In genomic region chr1:70685300-70686286, GRCh38 we compare ENCODE assay signal across 7 cellular contexts.
A peak's percentile ranks its signal among the peaks of the same experiment; 100 is the strongest.
DNase-seq lines count a peak whose midpoint lies in the region; ATAC-seq, FAIRE-seq and TF ChIP-seq lines count a peak whose summit lies in the region.

No MANE protein-coding gene starts in this region.

- peak; percentile 60 for ATAC-seq in PC-3

- H3K9me2 ChIP-seq in PC-3 (replicated peaks; ENCODE audit: low read length) = no peaks in the 10 kb centered on the region

- DNase-seq in H54 (ENCODE audit: insufficient read length, low spot score) (peak; percentile 13), KBM-7 (peak; percentile 68), PC-3 (peak; percentile 76), left ventricle myocardium inferior (peak; percentile 29), retinal pigment epithelial cell (ENCODE audit: low read depth) (peak; percentile 19)
- peak; percentile 23 for DNase-seq in activated naive CD4-positive, alpha-beta T cell treated with anti-CD3 and anti-CD28 coated beads, Interleukin-2, amount 50 U/mL, for 16 hours

- no peak for TF ChIP-seq POLR2A in H54 (IDR thresholded peaks at IDR 0.05; ENCODE audit: low read depth, low read length)

- H2AFZ ChIP-seq in PC-3 (ENCODE audit: low read length) = no peak overlapping the region

- H3K4me2 ChIP-seq in PC-3 (ENCODE audit: low read length) = no peak overlapping the region

- peaks cover 24% of the 10 kb centered on the region for H3K27me3 ChIP-seq in PC-3 (ENCODE audit: low read length)
- no peaks in the 10 kb centered on the region for H3K27me3 ChIP-seq in left ventricle myocardium inferior (ENCODE audit: low read depth)

- H3K4me1 ChIP-seq in PC-3 (ENCODE audit: insufficient read depth, low read length) (no peaks in the 10 kb centered on the region), left ventricle myocardium inferior (no peaks in the 10 kb centered on the region)

- in situ Hi-C loops in KBM-7 (cut with MboI; ENCODE audit: low pct_unique_long_range_greater_than_20kb, low sequenced_read_pairs) = no loop called here

- no peak overlapping the region for H3K9ac ChIP-seq in PC-3 (ENCODE audit: low read length)

- POLR2A ChIA-PET in PC-3 (lab: Charles Lee; ENCODE audit: unreplicated experiment) = no interaction called here

- CTCF ChIA-PET in PC-3 (lab: Charles Lee) = no interaction called here

- H3K27ac ChIP-seq in PC-3 (ENCODE audit: low read length) = no peak overlapping the region
- H3K27ac ChIP-seq in left ventricle myocardium inferior (replicated peaks) = no peak overlapping the region

- no peaks in the 10 kb centered on the region for H4K20me1 ChIP-seq in PC-3 (ENCODE audit: low read length)

- TF ChIP-seq CTCF in GM12874 (IDR thresholded peaks at IDR 0.05; ENCODE audit: insufficient read depth, low read depth, low read length) (peak; percentile 90), PC-3 (conservative IDR thresholded peaks at IDR 0.05; ENCODE audit: low read depth, low read length) (peak; percentile 88), left ventricle myocardium inferior (IDR thresholded peaks at IDR 0.05; ENCODE audit: borderline replicate concordance) (peak; percentile 89), retinal pigment epithelial cell (conservative IDR thresholded peaks at IDR 0.05; ENCODE audit: low read depth, low read length) (peak; percentile 95)

- peak; percentile 55 for FAIRE-seq in H54 (lab: Jason Lieb, UNC)

- H3K36me3 ChIP-seq in PC-3 (ENCODE audit: low read depth, low read length) (no peaks in the 10 kb centered on the region), left ventricle myocardium inferior (no peaks in the 10 kb centered on the region)

- intact Hi-C loops in PC-3 (cut with micrococcal nuclease) (no loop called here), left ventricle myocardium inferior (cut with micrococcal nuclease) (loop anchor here (5.0 kb wide), 1 partner anchor 367 kb away; no protein-coding TSS in a partner anchor)

- no peaks in the 10 kb centered on the region for H3F3A ChIP-seq in PC-3 (ENCODE audit: low read length, unreplicated experiment)

- H3K79me2 ChIP-seq in PC-3 (ENCODE audit: low read length) = no peaks in the 10 kb centered on the region

- H3K9me3 ChIP-seq in PC-3 (ENCODE audit: low read length) (no peaks in the 10 kb centered on the region), left ventricle myocardium inferior (replicated peaks) (peaks cover 7% of the 10 kb centered on the region)

- no peak overlapping the region for H3K4me3 ChIP-seq in PC-3 (ENCODE audit: low read length)
- H3K4me3 ChIP-seq in left ventricle myocardium inferior = no peak overlapping the region
- H3K4me3 ChIP-seq in retinal pigment epithelial cell (ENCODE audit: low read length) = no peak overlapping the region

- BruUV-seq in PC-3 (replicated peaks; lab: Mats Ljungman, UMichigan) = no TSS peak

Comparison
In these comparisons a context has a peak if more than half of its experiments do, and no peak if none do; other contexts are left out.
1. DNase-seq: peak in every context shown above with its lines; median percentile 76 in PC-3; 68 in KBM-7; 29 in left ventricle myocardium inferior; 23 in activated naive CD4-positive, alpha-beta T cell treated with anti-CD3 and anti-CD28 coated beads, Interleukin-2, amount 50 U/mL, for 16 hours; 19 in retinal pigment epithelial cell; 13 in H54.